In genomic region chr19:32257326-32258073, GRCh38 we compare ENCODE assay signal across 8 cellular contexts.
"Had no signal": no experiment of that assay in that cellular context is flagged by ENCODE, and none has a peak within 500 bp of the region (broad histone marks: within the 10 kb centered on the region; RNA-seq: fewer than 3 reads in every experiment).

No MANE protein-coding gene starts in this region.

- H3K27ac Mint-ChIP-seq: H9, IgD-negative memory B cell had no signal

- H3K27ac ChIP-seq: GM23248 had no signal

- H3K9ac ChIP-seq: GM23248 had no signal

- FAIRE-seq: H1, H54, HTR-8/SVneo had no signal

- H3K27me3 Mint-ChIP-seq: IgD-negative memory B cell had no signal

- H3K4me1 Mint-ChIP-seq: IgD-negative memory B cell had no signal

- H3K4me3 Mint-ChIP-seq: H9, IgD-negative memory B cell had no signal

- DNase-seq: GM23248, H9, HCEC 1CT, KBM-7 had no signal

- H3K36me3 Mint-ChIP-seq: IgD-negative memory B cell had no signal

- H2AFZ ChIP-seq: GM23248 had no signal

- H3K4me3 ChIP-seq: GM23248 had no signal
